ENCODE assay signal across 1 cellular context in the genomic region with DNA sequence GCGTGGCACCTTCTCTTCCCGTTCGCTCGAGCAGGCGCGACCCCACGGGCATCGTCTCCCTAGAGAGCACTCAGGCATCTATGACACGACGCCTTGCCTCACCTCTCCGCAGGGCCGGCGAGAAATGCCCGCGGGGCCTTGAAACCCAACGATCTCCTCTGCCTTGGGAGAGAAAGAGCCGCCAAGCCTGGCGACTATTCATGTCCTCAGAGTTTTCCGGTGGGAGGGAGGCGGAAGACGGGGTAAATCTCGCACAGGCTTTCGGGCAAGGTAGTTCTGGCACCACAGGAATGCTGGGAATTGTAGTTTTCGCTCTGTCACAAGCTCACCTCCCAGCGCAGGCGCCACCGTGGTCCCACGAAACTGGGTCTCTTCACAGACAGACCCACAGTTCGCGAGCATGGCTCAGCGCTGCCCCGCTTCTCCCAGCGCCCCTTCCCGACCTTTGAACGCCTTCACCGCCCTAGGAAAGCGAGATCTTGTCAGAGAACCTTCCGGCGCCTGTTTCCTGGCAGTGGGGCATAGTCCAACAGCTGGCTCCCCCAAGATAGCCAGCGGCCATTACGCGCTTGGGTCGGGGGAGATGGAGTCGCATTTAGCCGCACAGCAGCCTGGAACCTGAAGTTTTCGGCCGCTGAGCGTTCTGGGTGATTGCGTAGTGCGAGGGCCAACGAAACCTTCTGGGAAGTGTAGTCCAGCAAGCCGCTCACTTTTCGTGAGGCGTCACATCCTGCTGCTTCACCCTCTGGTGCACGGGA.
TF ChIP-seq lines count a peak whose summit lies in the region.

A gene with protein sequence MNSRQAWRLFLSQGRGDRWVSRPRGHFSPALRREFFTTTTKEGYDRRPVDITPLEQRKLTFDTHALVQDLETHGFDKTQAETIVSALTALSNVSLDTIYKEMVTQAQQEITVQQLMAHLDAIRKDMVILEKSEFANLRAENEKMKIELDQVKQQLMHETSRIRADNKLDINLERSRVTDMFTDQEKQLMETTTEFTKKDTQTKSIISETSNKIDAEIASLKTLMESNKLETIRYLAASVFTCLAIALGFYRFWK (minus strand): TSS at position 597 of the 758 bp plus-strand sequence. CDS start 395 bp downstream, at position 202.

TF ChIP-seq in HepG2, 621 proteins besides CTCF, POLR2A, EP300 and RAD21 (continued from another document and continues in another):
- TF ChIP-seq, protein P1, sequence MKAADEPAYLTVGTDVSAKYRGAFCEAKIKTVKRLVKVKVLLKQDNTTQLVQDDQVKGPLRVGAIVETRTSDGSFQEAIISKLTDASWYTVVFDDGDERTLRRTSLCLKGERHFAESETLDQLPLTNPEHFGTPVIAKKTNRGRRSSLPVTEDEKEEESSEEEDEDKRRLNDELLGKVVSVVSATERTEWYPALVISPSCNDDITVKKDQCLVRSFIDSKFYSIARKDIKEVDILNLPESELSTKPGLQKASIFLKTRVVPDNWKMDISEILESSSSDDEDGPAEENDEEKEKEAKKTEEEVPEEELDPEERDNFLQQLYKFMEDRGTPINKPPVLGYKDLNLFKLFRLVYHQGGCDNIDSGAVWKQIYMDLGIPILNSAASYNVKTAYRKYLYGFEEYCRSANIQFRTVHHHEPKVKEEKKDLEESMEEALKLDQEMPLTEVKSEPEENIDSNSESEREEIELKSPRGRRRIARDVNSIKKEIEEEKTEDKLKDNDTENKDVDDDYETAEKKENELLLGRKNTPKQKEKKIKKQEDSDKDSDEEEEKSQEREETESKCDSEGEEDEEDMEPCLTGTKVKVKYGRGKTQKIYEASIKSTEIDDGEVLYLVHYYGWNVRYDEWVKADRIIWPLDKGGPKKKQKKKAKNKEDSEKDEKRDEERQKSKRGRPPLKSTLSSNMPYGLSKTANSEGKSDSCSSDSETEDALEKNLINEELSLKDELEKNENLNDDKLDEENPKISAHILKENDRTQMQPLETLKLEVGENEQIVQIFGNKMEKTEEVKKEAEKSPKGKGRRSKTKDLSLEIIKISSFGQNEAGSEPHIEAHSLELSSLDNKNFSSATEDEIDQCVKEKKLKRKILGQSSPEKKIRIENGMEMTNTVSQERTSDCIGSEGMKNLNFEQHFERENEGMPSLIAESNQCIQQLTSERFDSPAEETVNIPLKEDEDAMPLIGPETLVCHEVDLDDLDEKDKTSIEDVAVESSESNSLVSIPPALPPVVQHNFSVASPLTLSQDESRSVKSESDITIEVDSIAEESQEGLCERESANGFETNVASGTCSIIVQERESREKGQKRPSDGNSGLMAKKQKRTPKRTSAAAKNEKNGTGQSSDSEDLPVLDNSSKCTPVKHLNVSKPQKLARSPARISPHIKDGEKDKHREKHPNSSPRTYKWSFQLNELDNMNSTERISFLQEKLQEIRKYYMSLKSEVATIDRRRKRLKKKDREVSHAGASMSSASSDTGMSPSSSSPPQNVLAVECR (CRISPR knock-in tag; IDR thresholded peaks at IDR 0.05; ENCODE audit: borderline replicate concordance): peak; percentile 92
- TF ChIP-seq ZFP82 (CRISPR knock-in tag; IDR thresholded peaks at IDR 0.05; ENCODE audit: borderline replicate concordance) (no peak; the same call in 1 of the 2 replicates), ZNF33A (CRISPR knock-in tag; IDR thresholded peaks at IDR 0.05; ENCODE audit: borderline replicate concordance) (no peak), ZC3H4 (CRISPR knock-in tag; IDR thresholded peaks at IDR 0.05; ENCODE audit: borderline replicate concordance) (peak; percentile 80), TAF15 (IDR thresholded peaks at IDR 0.05; ENCODE audit: low read depth, low read length, poor library complexity, severe bottlenecking) (no peak), ZC3H13 (CRISPR knock-in tag; IDR thresholded peaks at IDR 0.05) (peak; percentile 88), PCBP1 (IDR thresholded peaks at IDR 0.05; ENCODE audit: borderline replicate concordance, low read depth, low read length) (0 out of 2 replicates have a peak, but pooled peaks have one; percentile 90), HNRNPL (IDR thresholded peaks at IDR 0.05; ENCODE audit: low read depth, low read length) (peak; percentile 51; the same call in 1 of the 2 replicates), ZNF337 (CRISPR knock-in tag; IDR thresholded peaks at IDR 0.05; ENCODE audit: borderline replicate concordance, low read depth) (no peak), ZNF891 (CRISPR knock-in tag; IDR thresholded peaks at IDR 0.05) (peak; percentile 83), ZSCAN9 (CRISPR knock-in tag; IDR thresholded peaks at IDR 0.05; ENCODE audit: borderline replicate concordance) (peak; percentile 51), SOX6 (IDR thresholded peaks at IDR 0.05) (no peak), SOX6 (CRISPR knock-in tag; IDR thresholded peaks at IDR 0.05) (peak; percentile 63; the same call in 1 of the 2 replicates), ZNF598 (CRISPR knock-in tag; IDR thresholded peaks at IDR 0.05; ENCODE audit: borderline replicate concordance) (peak; percentile 98), ZNF207 (IDR thresholded peaks at IDR 0.05; ENCODE audit: borderline replicate concordance) (no peak), CREM (IDR thresholded peaks at IDR 0.05) (peak; percentile 99), CREM (CRISPR knock-in tag; IDR thresholded peaks at IDR 0.05) (0 out of 2 replicates have a peak, but pooled peaks have one; percentile 55), SRSF9 (IDR thresholded peaks at IDR 0.05; ENCODE audit: borderline replicate concordance, insufficient read depth, low read depth, low read length, poor library complexity, severe bottlenecking) (no peak), AKAP8 (CRISPR knock-in tag; IDR thresholded peaks at IDR 0.05) (no peak), SMC3 (IDR thresholded peaks at IDR 0.05; ENCODE audit: low read length) (no peak), ZSCAN12 (CRISPR knock-in tag; IDR thresholded peaks at IDR 0.05) (no peak), ZNF350 (CRISPR knock-in tag; IDR thresholded peaks at IDR 0.05; ENCODE audit: borderline replicate concordance, low read depth) (peak; percentile 90), KDM4B (CRISPR knock-in tag; IDR thresholded peaks at IDR 0.05) (peak; percentile 38; the same call in 1 of the 2 replicates), ESRRA (CRISPR knock-in tag; IDR thresholded peaks at IDR 0.05; ENCODE audit: low read depth) (no peak), ZFP36 (IDR thresholded peaks at IDR 0.05; ENCODE audit: borderline replicate concordance, low read depth, low read length, partially characterized antibody) (no peak), ARHGAP35 (CRISPR knock-in tag; IDR thresholded peaks at IDR 0.05; ENCODE audit: borderline replicate concordance) (peak; percentile 74; the same call in 1 of the 2 replicates), ZNF720 (CRISPR knock-in tag; IDR thresholded peaks at IDR 0.05) (no peak)
- TF ChIP-seq, protein P2, sequence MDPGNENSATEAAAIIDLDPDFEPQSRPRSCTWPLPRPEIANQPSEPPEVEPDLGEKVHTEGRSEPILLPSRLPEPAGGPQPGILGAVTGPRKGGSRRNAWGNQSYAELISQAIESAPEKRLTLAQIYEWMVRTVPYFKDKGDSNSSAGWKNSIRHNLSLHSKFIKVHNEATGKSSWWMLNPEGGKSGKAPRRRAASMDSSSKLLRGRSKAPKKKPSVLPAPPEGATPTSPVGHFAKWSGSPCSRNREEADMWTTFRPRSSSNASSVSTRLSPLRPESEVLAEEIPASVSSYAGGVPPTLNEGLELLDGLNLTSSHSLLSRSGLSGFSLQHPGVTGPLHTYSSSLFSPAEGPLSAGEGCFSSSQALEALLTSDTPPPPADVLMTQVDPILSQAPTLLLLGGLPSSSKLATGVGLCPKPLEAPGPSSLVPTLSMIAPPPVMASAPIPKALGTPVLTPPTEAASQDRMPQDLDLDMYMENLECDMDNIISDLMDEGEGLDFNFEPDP (CRISPR knock-in tag; conservative IDR thresholded peaks at IDR 0.05): no peak
- TF ChIP-seq, protein P3, sequence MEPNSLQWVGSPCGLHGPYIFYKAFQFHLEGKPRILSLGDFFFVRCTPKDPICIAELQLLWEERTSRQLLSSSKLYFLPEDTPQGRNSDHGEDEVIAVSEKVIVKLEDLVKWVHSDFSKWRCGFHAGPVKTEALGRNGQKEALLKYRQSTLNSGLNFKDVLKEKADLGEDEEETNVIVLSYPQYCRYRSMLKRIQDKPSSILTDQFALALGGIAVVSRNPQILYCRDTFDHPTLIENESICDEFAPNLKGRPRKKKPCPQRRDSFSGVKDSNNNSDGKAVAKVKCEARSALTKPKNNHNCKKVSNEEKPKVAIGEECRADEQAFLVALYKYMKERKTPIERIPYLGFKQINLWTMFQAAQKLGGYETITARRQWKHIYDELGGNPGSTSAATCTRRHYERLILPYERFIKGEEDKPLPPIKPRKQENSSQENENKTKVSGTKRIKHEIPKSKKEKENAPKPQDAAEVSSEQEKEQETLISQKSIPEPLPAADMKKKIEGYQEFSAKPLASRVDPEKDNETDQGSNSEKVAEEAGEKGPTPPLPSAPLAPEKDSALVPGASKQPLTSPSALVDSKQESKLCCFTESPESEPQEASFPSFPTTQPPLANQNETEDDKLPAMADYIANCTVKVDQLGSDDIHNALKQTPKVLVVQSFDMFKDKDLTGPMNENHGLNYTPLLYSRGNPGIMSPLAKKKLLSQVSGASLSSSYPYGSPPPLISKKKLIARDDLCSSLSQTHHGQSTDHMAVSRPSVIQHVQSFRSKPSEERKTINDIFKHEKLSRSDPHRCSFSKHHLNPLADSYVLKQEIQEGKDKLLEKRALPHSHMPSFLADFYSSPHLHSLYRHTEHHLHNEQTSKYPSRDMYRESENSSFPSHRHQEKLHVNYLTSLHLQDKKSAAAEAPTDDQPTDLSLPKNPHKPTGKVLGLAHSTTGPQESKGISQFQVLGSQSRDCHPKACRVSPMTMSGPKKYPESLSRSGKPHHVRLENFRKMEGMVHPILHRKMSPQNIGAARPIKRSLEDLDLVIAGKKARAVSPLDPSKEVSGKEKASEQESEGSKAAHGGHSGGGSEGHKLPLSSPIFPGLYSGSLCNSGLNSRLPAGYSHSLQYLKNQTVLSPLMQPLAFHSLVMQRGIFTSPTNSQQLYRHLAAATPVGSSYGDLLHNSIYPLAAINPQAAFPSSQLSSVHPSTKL (CRISPR knock-in tag; IDR thresholded peaks at IDR 0.05): peak; percentile 15
- TF ChIP-seq, protein P4, sequence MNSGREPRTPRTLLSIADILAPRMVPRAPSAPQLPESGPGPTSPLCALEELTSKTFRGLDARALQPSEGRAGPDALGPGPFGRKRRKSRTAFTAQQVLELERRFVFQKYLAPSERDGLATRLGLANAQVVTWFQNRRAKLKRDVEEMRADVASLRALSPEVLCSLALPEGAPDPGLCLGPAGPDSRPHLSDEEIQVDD (CRISPR knock-in tag; IDR thresholded peaks at IDR 0.05; ENCODE audit: borderline replicate concordance): 0 out of 2 replicates have a peak, but pooled peaks have one; percentile 33
- TF ChIP-seq, protein P5, sequence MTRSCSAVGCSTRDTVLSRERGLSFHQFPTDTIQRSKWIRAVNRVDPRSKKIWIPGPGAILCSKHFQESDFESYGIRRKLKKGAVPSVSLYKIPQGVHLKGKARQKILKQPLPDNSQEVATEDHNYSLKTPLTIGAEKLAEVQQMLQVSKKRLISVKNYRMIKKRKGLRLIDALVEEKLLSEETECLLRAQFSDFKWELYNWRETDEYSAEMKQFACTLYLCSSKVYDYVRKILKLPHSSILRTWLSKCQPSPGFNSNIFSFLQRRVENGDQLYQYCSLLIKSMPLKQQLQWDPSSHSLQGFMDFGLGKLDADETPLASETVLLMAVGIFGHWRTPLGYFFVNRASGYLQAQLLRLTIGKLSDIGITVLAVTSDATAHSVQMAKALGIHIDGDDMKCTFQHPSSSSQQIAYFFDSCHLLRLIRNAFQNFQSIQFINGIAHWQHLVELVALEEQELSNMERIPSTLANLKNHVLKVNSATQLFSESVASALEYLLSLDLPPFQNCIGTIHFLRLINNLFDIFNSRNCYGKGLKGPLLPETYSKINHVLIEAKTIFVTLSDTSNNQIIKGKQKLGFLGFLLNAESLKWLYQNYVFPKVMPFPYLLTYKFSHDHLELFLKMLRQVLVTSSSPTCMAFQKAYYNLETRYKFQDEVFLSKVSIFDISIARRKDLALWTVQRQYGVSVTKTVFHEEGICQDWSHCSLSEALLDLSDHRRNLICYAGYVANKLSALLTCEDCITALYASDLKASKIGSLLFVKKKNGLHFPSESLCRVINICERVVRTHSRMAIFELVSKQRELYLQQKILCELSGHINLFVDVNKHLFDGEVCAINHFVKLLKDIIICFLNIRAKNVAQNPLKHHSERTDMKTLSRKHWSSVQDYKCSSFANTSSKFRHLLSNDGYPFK (CRISPR knock-in tag; IDR thresholded peaks at IDR 0.05; ENCODE audit: borderline replicate concordance): peak; percentile 99
- TF ChIP-seq, protein P6, sequence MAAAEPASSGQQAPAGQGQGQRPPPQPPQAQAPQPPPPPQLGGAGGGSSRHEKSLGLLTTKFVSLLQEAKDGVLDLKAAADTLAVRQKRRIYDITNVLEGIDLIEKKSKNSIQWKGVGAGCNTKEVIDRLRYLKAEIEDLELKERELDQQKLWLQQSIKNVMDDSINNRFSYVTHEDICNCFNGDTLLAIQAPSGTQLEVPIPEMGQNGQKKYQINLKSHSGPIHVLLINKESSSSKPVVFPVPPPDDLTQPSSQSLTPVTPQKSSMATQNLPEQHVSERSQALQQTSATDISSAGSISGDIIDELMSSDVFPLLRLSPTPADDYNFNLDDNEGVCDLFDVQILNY (CRISPR knock-in tag; conservative IDR thresholded peaks at IDR 0.05): no peak
- TF ChIP-seq, protein P7, sequence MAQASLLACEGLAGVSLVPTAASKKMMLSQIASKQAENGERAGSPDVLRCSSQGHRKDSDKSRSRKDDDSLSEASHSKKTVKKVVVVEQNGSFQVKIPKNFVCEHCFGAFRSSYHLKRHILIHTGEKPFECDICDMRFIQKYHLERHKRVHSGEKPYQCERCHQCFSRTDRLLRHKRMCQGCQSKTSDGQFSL (CRISPR knock-in tag; IDR thresholded peaks at IDR 0.05): peak; percentile 79; the same call in 1 of the 2 replicates
- TF ChIP-seq, protein P8, sequence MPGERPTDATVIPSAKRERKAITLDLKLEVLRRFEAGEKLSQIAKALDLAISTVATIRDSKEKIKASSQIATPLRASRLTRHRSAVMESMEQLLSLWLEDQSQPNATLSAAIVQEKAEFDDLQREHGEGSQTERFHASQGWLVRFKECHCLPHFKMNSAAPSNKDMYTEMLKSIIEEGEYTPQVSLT (CRISPR knock-in tag; IDR thresholded peaks at IDR 0.05; ENCODE audit: borderline replicate concordance, low read depth): no peak
- TF ChIP-seq, protein P9, sequence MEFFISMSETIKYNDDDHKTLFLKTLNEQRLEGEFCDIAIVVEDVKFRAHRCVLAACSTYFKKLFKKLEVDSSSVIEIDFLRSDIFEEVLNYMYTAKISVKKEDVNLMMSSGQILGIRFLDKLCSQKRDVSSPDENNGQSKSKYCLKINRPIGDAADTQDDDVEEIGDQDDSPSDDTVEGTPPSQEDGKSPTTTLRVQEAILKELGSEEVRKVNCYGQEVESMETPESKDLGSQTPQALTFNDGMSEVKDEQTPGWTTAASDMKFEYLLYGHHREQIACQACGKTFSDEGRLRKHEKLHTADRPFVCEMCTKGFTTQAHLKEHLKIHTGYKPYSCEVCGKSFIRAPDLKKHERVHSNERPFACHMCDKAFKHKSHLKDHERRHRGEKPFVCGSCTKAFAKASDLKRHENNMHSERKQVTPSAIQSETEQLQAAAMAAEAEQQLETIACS (CRISPR knock-in tag; IDR thresholded peaks at IDR 0.05): 0 out of 2 replicates have a peak, but pooled peaks have one; percentile 9
- TF ChIP-seq, protein P10, sequence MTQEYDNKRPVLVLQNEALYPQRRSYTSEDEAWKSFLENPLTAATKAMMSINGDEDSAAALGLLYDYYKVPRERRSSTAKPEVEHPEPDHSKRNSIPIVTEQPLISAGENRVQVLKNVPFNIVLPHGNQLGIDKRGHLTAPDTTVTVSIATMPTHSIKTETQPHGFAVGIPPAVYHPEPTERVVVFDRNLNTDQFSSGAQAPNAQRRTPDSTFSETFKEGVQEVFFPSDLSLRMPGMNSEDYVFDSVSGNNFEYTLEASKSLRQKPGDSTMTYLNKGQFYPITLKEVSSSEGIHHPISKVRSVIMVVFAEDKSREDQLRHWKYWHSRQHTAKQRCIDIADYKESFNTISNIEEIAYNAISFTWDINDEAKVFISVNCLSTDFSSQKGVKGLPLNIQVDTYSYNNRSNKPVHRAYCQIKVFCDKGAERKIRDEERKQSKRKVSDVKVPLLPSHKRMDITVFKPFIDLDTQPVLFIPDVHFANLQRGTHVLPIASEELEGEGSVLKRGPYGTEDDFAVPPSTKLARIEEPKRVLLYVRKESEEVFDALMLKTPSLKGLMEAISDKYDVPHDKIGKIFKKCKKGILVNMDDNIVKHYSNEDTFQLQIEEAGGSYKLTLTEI (CRISPR knock-in tag; conservative IDR thresholded peaks at IDR 0.05): no peak
